18 cellular contexts compared by ENCODE assay signal in the genomic region with DNA sequence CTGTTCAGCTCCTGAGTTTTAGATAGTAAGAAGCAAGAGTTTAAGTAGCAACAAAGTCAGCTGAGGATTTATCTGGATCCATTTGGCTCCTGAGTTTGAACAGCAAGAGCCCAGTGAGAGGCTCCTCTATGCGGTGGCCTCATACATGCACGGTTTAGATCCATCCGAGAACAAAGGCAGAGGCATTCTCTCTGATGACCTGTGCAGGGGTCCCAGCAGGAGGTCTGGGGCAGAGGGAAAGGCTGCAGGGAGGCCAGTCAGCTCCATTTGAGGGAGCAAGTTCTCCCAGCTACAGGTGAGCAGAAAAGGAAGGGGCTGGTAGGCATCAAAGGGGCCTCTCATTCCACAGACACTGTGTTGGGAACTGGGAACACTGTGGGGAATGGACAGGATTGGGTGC. TPM values are rescaled to one million over a fixed set of nuclear protein-coding genes. Genes with fewer than 3 reads are reported as not detected.
DNase-seq lines count a peak whose midpoint lies in the region; ATAC-seq, FAIRE-seq and TF ChIP-seq lines count a peak whose summit lies in the region.
"Had no signal": no experiment of that assay in that cellular context is flagged by ENCODE, and none has a peak within 500 bp of the region (broad histone marks: within the 10 kb centered on the region; RNA-seq: fewer than 3 reads in every experiment).

No MANE protein-coding gene starts in this region.

- H3K27ac Mint-ChIP-seq in GM23338 (no peak overlapping the region), WTC11 (no peak overlapping the region)
- H3K27ac Mint-ChIP-seq: B cell; CD4-positive, alpha-beta T cell had no signal

- H3K9me3 ChIP-seq in lower lobe of right lung, result peaks cover 4% of the 10 kb centered on the region
- H3K9me3 ChIP-seq: HAP-1 had no signal

- DNase-seq in GM23338 (ENCODE audit: low spot score), result no peak
- DNase-seq in WTC11 (ENCODE audit: low spot score), result no peak
- peak; percentile 31 for DNase-seq in iPS-NIHi7 (ENCODE audit: extremely low spot score)
- DNase-seq in posterior vena cava (ENCODE audit: low spot score), result peak; percentile 59
- DNase-seq in lower lobe of right lung, result no peak
- no peak for DNase-seq in EL
- no peak for DNase-seq in frontal cortex (ENCODE audit: low spot score in 2 of 2)
- DNase-seq: C1 segment of cervical spinal cord; Calu3; CD4-positive, alpha-beta T cell; DMS 273 treated with DMSO at 0.1 percent for 48 hours; GOT3 had no signal

- CTCF ChIA-PET in WTC11 (lab: Charles Lee), result no interaction called here

- H3K9me3 Mint-ChIP-seq in GM23338 (peaks cover 15% of the 10 kb centered on the region), WTC11 (peaks cover 14% of the 10 kb centered on the region)
- H3K9me3 Mint-ChIP-seq: CD4-positive, alpha-beta T cell had no signal

- H3K4me3 ChIP-seq in GM23338, result no peak overlapping the region
- H3K4me3 ChIP-seq in lower lobe of right lung, result no peak overlapping the region
- H3K4me3 ChIP-seq: HAP-1 had no signal

- no peaks in the 10 kb centered on the region for H3K27me3 ChIP-seq in GM23338 (ENCODE audit: insufficient read depth)
- no peaks in the 10 kb centered on the region for H3K27me3 ChIP-seq in lower lobe of right lung (ENCODE audit: low read depth)

- H3K4me1 ChIP-seq in GM23338 (ENCODE audit: insufficient read depth), result peaks cover 4% of the 10 kb centered on the region; the same call in 1 of the 2 replicates
- no peaks in the 10 kb centered on the region for H3K4me1 ChIP-seq in lower lobe of right lung
- H3K4me1 ChIP-seq: HAP-1 had no signal

- H3K79me2 ChIP-seq in GM23338 (replicated peaks; ENCODE audit: insufficient read depth), result no peaks in the 10 kb centered on the region

- POLR2A ChIA-PET in WTC11 (lab: Charles Lee), result no interaction called here

- H3K36me3 Mint-ChIP-seq in GM23338 (ENCODE audit: low read depth), result peaks cover 5% of the 10 kb centered on the region; the same call in 1 of the 3 replicates
- H3K36me3 Mint-ChIP-seq in WTC11, result 0 out of 2 replicates have a peak, but pooled peaks cover 3% of the 10 kb centered on the region

- H3K4me3 Mint-ChIP-seq in GM23338, result no peak overlapping the region
- H3K4me3 Mint-ChIP-seq in WTC11, result no peak overlapping the region
- H3K4me3 Mint-ChIP-seq: B cell; CD4-positive, alpha-beta T cell had no signal

- H3K36me3 ChIP-seq in GM23338 (ENCODE audit: insufficient read depth) (no peaks in the 10 kb centered on the region), lower lobe of right lung (no peaks in the 10 kb centered on the region)
- H3K36me3 ChIP-seq: HAP-1 had no signal

- peaks cover 7% of the 10 kb centered on the region for H3K27me3 Mint-ChIP-seq in GM23338 (ENCODE audit: insufficient read depth, low read depth, poor library complexity)
- peaks cover 3% of the 10 kb centered on the region; the same call in 1 of the 2 replicates for H3K27me3 Mint-ChIP-seq in WTC11 (ENCODE audit: low read depth)
- H3K27me3 Mint-ChIP-seq: CD4-positive, alpha-beta T cell had no signal

- H2AFZ ChIP-seq in GM23338, result no peak overlapping the region

- no peak for TF ChIP-seq CTCF in GM23338 (conservative IDR thresholded peaks at IDR 0.05; ENCODE audit: low read depth in 2 of 2)
- TF ChIP-seq CTCF in WTC11 (IDR thresholded peaks at IDR 0.05), result no peak
- TF ChIP-seq CTCF in lower lobe of right lung (IDR thresholded peaks at IDR 0.05), result no peak

- H3K4me1 Mint-ChIP-seq in GM23338, result peaks cover 21% of the 10 kb centered on the region
- peaks cover 20% of the 10 kb centered on the region for H3K4me1 Mint-ChIP-seq in WTC11
- H3K4me1 Mint-ChIP-seq: B cell had no signal

- no peaks in the 10 kb centered on the region for H3K9me2 ChIP-seq in GM23338 (ENCODE audit: insufficient read depth)

- no peaks in the 10 kb centered on the region for H3F3A ChIP-seq in GM23338 (replicated peaks; ENCODE audit: low read depth)

- H3K4me2 ChIP-seq in GM23338, result no peak overlapping the region

- intact Hi-C loops in posterior vena cava (cut with DNase I), result no loop called here
- intact Hi-C loops in lower lobe of right lung (cut with DNase I), result no loop called here

- H3K27ac ChIP-seq in GM23338 (ENCODE audit: low read depth), result no peak overlapping the region
- no peak overlapping the region for H3K27ac ChIP-seq in lower lobe of right lung
- H3K27ac ChIP-seq: HL-60 had no signal

- no peaks in the 10 kb centered on the region for H4K20me1 ChIP-seq in GM23338 (replicated peaks; ENCODE audit: insufficient read depth)

- ATAC-seq in GM23338, result peak; percentile 21; the same call in 2 of the 3 replicates
- ATAC-seq in WTC11, result no peak
- no peak for ATAC-seq in lower lobe of right lung

- FAIRE-seq in frontal cortex (lab: Jason Lieb, UNC), result no peak
- FAIRE-seq: A204.1, G401.6, GM12891 had no signal

TF ChIP-seq in GM23338, 12 proteins besides CTCF, POLR2A, EP300 and RAD21 (continues in another document):
- TF ChIP-seq, protein P1, sequence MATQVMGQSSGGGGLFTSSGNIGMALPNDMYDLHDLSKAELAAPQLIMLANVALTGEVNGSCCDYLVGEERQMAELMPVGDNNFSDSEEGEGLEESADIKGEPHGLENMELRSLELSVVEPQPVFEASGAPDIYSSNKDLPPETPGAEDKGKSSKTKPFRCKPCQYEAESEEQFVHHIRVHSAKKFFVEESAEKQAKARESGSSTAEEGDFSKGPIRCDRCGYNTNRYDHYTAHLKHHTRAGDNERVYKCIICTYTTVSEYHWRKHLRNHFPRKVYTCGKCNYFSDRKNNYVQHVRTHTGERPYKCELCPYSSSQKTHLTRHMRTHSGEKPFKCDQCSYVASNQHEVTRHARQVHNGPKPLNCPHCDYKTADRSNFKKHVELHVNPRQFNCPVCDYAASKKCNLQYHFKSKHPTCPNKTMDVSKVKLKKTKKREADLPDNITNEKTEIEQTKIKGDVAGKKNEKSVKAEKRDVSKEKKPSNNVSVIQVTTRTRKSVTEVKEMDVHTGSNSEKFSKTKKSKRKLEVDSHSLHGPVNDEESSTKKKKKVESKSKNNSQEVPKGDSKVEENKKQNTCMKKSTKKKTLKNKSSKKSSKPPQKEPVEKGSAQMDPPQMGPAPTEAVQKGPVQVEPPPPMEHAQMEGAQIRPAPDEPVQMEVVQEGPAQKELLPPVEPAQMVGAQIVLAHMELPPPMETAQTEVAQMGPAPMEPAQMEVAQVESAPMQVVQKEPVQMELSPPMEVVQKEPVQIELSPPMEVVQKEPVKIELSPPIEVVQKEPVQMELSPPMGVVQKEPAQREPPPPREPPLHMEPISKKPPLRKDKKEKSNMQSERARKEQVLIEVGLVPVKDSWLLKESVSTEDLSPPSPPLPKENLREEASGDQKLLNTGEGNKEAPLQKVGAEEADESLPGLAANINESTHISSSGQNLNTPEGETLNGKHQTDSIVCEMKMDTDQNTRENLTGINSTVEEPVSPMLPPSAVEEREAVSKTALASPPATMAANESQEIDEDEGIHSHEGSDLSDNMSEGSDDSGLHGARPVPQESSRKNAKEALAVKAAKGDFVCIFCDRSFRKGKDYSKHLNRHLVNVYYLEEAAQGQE (IDR thresholded peaks at IDR 0.05; ENCODE audit: unreplicated experiment), result no peak
- TF ChIP-seq POLR2AphosphoS5 (IDR thresholded peaks at IDR 0.05; ENCODE audit: low read depth) (no peak), EZH2 (IDR thresholded peaks at IDR 0.05; ENCODE audit: low read depth, unreplicated experiment) (no peak), ZNF331 (CRISPR knock-in tag; IDR thresholded peaks at IDR 0.05; ENCODE audit: low read depth) (no peak), EZH2phosphoT487 (IDR thresholded peaks at IDR 0.05; ENCODE audit: unreplicated experiment) (no peak), STAT1 (IDR thresholded peaks at IDR 0.05; ENCODE audit: unreplicated experiment) (no peak), JUNB (IDR thresholded peaks at IDR 0.05; ENCODE audit: unreplicated experiment) (no peak), NANOG (IDR thresholded peaks at IDR 0.05; ENCODE audit: borderline replicate concordance) (no peak)

TF ChIP-seq in WTC11, 78 proteins besides CTCF, POLR2A, EP300 and RAD21:
- no peak for TF ChIP-seq ZNF232 (CRISPR knock-in tag; IDR thresholded peaks at IDR 0.05)
- peak; percentile 94 for TF ChIP-seq ZNF423 (CRISPR knock-in tag; IDR thresholded peaks at IDR 0.05)
- no peak for TF ChIP-seq ATF1 (CRISPR knock-in tag; IDR thresholded peaks at IDR 0.05)

RNA-seq across cellular contexts. Expression of a gene that starts 16.5 kb away (rescaled TPM):
- total RNA-seq in GM23338 (2014; rRNA removed; shearing (Covaris generic)), result 1.5 and 2.2 TPM in 2 replicates
- polyA plus RNA-seq in GM23338 (2016; fragmentation: Nextera tagmentation; extraction: Ambion mirVana), result 0.68 and 1.0 TPM in 2 replicates
- total RNA-seq in WTC11 (2021) (2.1 to 2.8 TPM (median 2.3 TPM) in 3 replicates), posterior vena cava (10 to 100 TPM; 13.4 to 26.6 TPM), lower lobe of right lung (12.3 TPM), frontal cortex (10.6 TPM)

Comparison
In these comparisons a context has a peak if more than half of its experiments do, and no peak if none do; other contexts are left out.
1. DNase-seq: peak in iPS-NIHi7 (single experiment) and posterior vena cava (single experiment); none in GM23338 (single experiment), WTC11 (single experiment), lower lobe of right lung (single experiment), EL (single experiment) and frontal cortex (0 of 2).